In the genomic region with DNA sequence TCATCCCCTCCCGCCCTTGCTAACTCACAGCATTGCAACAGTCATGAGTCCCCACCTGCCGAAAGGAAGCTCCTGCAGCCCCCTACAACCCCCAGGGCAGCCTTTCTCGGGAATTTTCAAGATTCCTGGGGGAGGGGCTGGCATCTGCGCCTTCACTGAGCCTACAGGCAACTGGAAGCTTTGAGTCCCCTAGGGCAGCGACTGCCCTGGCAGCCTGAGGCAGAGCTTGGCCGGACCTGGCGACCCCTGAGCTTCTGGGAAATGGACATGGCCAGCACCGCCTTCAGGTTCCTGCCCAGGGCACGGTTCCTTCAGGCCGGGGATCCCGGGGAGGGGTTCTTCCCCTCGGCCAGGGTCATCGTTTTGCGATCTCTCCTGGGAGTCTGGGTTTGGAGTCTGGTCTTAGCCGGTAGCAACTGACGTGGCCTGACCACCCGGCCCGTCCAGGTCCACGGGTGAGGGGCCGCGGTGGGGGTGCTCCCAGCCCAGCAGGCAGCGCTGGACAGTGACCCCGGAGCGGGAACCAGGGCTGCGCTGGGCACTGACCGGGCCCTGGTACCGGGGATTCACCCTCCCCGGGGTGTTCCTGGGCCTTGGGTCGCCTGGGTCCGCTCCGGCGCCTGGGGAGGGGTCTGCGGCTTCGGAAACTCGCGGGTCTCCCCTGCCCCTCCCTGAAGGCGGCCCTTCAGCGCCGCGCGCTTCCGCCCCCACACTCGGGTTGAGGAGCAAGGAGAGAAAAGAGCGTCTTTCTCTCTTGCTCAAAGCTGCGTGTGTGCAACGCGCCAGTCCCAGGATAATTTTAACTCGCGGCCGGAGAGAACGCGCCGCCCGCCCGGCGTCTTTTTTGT, we compare ENCODE assay signal across 8 cellular contexts. TPM values are rescaled to one million over a fixed set of nuclear protein-coding genes. Genes with fewer than 3 reads are reported as not detected.
DNase-seq lines count a peak whose midpoint lies in the region; ATAC-seq lines count a peak whose summit lies in the region.

No MANE protein-coding gene starts in this region.

- H3K9me3 Mint-ChIP-seq in activated CD4-positive, alpha-beta T cell treated with anti-CD3 and anti-CD28 coated beads for 36 hours (ENCODE audit: low read depth), result no peaks in the 10 kb centered on the region

- no peak for ATAC-seq in activated CD4-positive, alpha-beta T cell treated with anti-CD3 and anti-CD28 coated beads for 36 hours
- ATAC-seq in HG02678 (IDR thresholded peaks at IDR 0.05; ENCODE audit: unreplicated experiment), result no peak

- POLR2A ChIA-PET in activated CD4-positive, alpha-beta T cell treated with anti-CD3 and anti-CD28 coated beads for 36 hours (lab: Charles Lee), result no interaction called here

- no peak overlapping the region for H3K27ac ChIP-seq in stomach smooth muscle (ENCODE audit: low read length)

- H3K9ac ChIP-seq in iPS-15b (ENCODE audit: low read depth, low read length), result peak overlapping the region; percentile 54
- no peak overlapping the region for H3K9ac ChIP-seq in stomach smooth muscle (ENCODE audit: low read length in 2 of 2)

- DNase-seq in activated CD4-positive, alpha-beta T cell treated with anti-CD3 and anti-CD28 coated beads for 36 hours, result peak; percentile 34
- DNase-seq in activated CD4-positive, alpha-beta T cell treated with anti-CD3 and anti-CD28 coated beads, Interleukin-2, amount 50 U/mL, for 48 hours, result no peak
- peak; percentile 45 for DNase-seq in RPMI8226
- no peak for DNase-seq in epidermal melanocyte (ENCODE audit: insufficient read length, low spot score)
- no peak for DNase-seq in NCI-H2029 treated with DMSO at 0.1 percent for 48 hours (lab: John Stamatoyannopoulos, UW)

- no peak overlapping the region for H3K27ac Mint-ChIP-seq in activated CD4-positive, alpha-beta T cell treated with anti-CD3 and anti-CD28 coated beads for 36 hours

- peaks cover 9% of the 10 kb centered on the region for H3K4me1 Mint-ChIP-seq in activated CD4-positive, alpha-beta T cell treated with anti-CD3 and anti-CD28 coated beads for 36 hours

- peaks cover 21% of the 10 kb centered on the region for H3K27me3 Mint-ChIP-seq in activated CD4-positive, alpha-beta T cell treated with anti-CD3 and anti-CD28 coated beads for 36 hours

- peaks cover 3% of the 10 kb centered on the region for H3K36me3 Mint-ChIP-seq in activated CD4-positive, alpha-beta T cell treated with anti-CD3 and anti-CD28 coated beads for 36 hours (ENCODE audit: low read depth)

- peaks cover 3% of the 10 kb centered on the region for H3K4me1 ChIP-seq in iPS-15b (ENCODE audit: control insufficient read depth, insufficient read depth, low read length)
- H3K4me1 ChIP-seq in stomach smooth muscle (ENCODE audit: control insufficient read depth, insufficient read depth, low read length), result peaks cover 35% of the 10 kb centered on the region

- H3K27me3 ChIP-seq in iPS-15b (ENCODE audit: control insufficient read depth, insufficient read depth, low read length) (no peaks in the 10 kb centered on the region), stomach smooth muscle (ENCODE audit: control insufficient read depth in 1 of 2, insufficient read depth in 2 of 2, low read length in 2 of 2) (peaks cover 38 to 52% of the 10 kb centered on the region in 2 donors)

- intact Hi-C loops in activated CD4-positive, alpha-beta T cell treated with anti-CD3 and anti-CD28 coated beads for 36 hours (cut with DNase I, micrococcal nuclease), result loop anchor here in 1 of 2 experiments (5.0 kb wide), 1 partner anchor 191 kb away; the partner anchor contains the start of gene BHLHE23

- H3K9me3 ChIP-seq in iPS-15b (ENCODE audit: control insufficient read depth, insufficient read depth, low read length) (no peaks in the 10 kb centered on the region), stomach smooth muscle (ENCODE audit: control insufficient read depth in 2 of 2, low read length in 2 of 2) (no peaks in the 10 kb centered on the region)

- CTCF ChIA-PET in activated CD4-positive, alpha-beta T cell treated with anti-CD3 and anti-CD28 coated beads for 36 hours (lab: Charles Lee), result interaction anchor here (1.5 kb wide), 1 partner anchor 9 kb away, joined by 5 read pairs; no protein-coding TSS in a partner anchor

- H3K4me3 ChIP-seq in iPS-15b (ENCODE audit: low read depth, low read length) (peak overlapping the region; percentile 49), stomach smooth muscle (ENCODE audit: low read length in 2 of 2) (peak overlapping the region; percentile 22 to 52)

- no peak overlapping the region for H3K4me3 Mint-ChIP-seq in activated CD4-positive, alpha-beta T cell treated with anti-CD3 and anti-CD28 coated beads for 36 hours

- H3K36me3 ChIP-seq in iPS-15b (ENCODE audit: control insufficient read depth, insufficient read depth, low read length) (peaks cover 26% of the 10 kb centered on the region), stomach smooth muscle (ENCODE audit: control insufficient read depth in 2 of 2, insufficient read depth in 2 of 2, low read length in 2 of 2) (peaks cover 4% of the 10 kb centered on the region in 2 donors)

RNA-seq across cellular contexts. Expression of gene COL9A3, which starts 0.6 kb away (rescaled TPM):
- not detected for total RNA-seq in activated CD4-positive, alpha-beta T cell treated with anti-CD3 and anti-CD28 coated beads for 36 hours

RNA-seq across cellular contexts. Expression of gene OGFR, which starts 11.6 kb away (rescaled TPM):
- 10 to 100 TPM; 43.8 to 44.7 TPM for total RNA-seq in activated CD4-positive, alpha-beta T cell treated with anti-CD3 and anti-CD28 coated beads for 36 hours

RNA-seq across cellular contexts. Expression of gene MRGBP, which starts 20.0 kb away (rescaled TPM):
- 10 to 100 TPM; 14.5 to 15.0 TPM for total RNA-seq in activated CD4-positive, alpha-beta T cell treated with anti-CD3 and anti-CD28 coated beads for 36 hours

RNA-seq across cellular contexts. Expression of gene TCFL5, which starts 45.4 kb away (rescaled TPM):
- total RNA-seq in activated CD4-positive, alpha-beta T cell treated with anti-CD3 and anti-CD28 coated beads for 36 hours, result 1 to 10 TPM; 5.2 to 6.6 TPM

Comparison
In these comparisons a context has a peak if more than half of its experiments do, and no peak if none do; other contexts are left out.
1. DNase-seq: peak in activated CD4-positive, alpha-beta T cell treated with anti-CD3 and anti-CD28 coated beads for 36 hours (single experiment) and RPMI8226 (single experiment); none in activated CD4-positive, alpha-beta T cell treated with anti-CD3 and anti-CD28 coated beads, Interleukin-2, amount 50 U/mL, for 48 hours (0 of 2), epidermal melanocyte (single experiment) and NCI-H2029 treated with DMSO at 0.1 percent for 48 hours (single experiment).